Comparison of ENCODE assay signal across 8 cellular contexts in the genomic region with DNA sequence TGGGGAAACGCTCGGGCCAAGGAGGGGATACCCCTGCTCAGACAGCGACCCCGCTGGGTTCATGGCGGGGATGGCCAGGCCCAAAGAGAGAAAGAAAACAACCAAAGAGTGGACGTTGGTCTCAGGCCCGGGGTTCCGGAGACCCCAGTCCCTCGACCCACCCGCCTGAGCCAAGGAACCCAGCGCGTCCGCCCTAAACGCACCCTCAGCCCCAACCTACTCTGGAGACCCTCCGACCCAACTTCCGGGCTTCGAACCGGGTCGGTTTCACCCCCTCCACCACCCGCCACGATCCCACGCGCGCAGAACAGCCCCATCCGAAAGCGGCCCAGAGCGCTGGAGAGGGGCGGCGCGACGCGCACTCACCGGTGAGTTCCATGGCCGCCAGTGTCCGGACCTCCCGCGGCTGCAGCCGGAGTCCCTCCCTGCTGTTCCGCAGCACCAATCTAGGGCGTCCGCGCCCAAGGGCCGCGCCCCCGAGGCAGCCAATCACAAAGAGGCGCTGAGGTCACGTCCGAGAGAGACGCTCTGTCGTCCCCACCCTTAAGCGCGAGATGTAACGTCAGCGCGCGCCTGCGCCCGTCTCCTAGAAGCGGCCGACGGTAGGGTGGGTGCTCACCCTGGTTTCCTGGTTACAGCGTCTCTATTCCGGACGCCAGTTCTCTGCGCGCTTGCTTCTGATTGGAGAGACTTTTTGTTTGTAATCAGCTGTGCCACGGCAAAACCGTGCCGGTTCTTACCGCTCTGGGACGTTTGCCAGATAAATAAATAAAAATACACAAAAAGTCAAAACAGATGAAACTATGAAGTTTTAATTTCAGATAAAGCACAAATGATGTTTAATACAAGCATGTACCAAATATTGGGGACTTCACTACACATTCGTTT. TPM values are rescaled to one million over a fixed set of nuclear protein-coding genes. Genes with fewer than 3 reads are reported as not detected.
A peak's percentile ranks its signal among the peaks of the same experiment; 100 is the strongest.
DNase-seq lines count a peak whose midpoint lies in the region; ATAC-seq and TF ChIP-seq lines count a peak whose summit lies in the region.

A gene with protein sequence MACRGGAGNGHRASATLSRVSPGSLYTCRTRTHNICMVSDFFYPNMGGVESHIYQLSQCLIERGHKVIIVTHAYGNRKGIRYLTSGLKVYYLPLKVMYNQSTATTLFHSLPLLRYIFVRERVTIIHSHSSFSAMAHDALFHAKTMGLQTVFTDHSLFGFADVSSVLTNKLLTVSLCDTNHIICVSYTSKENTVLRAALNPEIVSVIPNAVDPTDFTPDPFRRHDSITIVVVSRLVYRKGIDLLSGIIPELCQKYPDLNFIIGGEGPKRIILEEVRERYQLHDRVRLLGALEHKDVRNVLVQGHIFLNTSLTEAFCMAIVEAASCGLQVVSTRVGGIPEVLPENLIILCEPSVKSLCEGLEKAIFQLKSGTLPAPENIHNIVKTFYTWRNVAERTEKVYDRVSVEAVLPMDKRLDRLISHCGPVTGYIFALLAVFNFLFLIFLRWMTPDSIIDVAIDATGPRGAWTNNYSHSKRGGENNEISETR (minus strand): TSS at position 389 of the 888 bp plus-strand sequence. CDS start 3,593 bp downstream, outside the sequence.

- peak within 1 kb of the TSS; percentile 93 to 98 (median 95) for H3K27ac Mint-ChIP-seq in IgD-negative memory B cell

- H3K27me3 Mint-ChIP-seq in IgD-negative memory B cell = peaks cover 5% of the 10 kb centered on the region

- no peaks in the 10 kb centered on the region for H3K36me3 Mint-ChIP-seq in IgD-negative memory B cell

- H3K4me3 ChIP-seq in epithelial cell of proximal tubule (ENCODE audit: low read depth, low read length) = peak within 1 kb of the TSS; percentile 83

- ATAC-seq in GM21529 (IDR thresholded peaks at IDR 0.05; ENCODE audit: unreplicated experiment) = peak; percentile 99

- H3K9me3 Mint-ChIP-seq in IgD-negative memory B cell = no peaks in the 10 kb centered on the region

- peak within 1 kb of the TSS; percentile 90 to 98 (median 96) for H3K4me3 Mint-ChIP-seq in IgD-negative memory B cell

- H3K4me1 Mint-ChIP-seq in IgD-negative memory B cell = peaks cover 0 to 12% (median 8%) of the 10 kb centered on the region in 3 donors

- DNase-seq in DMS 273 treated with DMSO at 0.1 percent for 48 hours (lab: John Stamatoyannopoulos, UW) (peak; percentile 94), OCI-M2 (lab: John Stamatoyannopoulos, UW; ENCODE audit: unreplicated experiment) (peak; percentile 59), activated T-cell treated with anti-CD3 and anti-CD28 coated beads for 4 hours (peak; percentile 75), epithelial cell of proximal tubule (ENCODE audit: low read depth) (peak; percentile 56), mucosa of gallbladder (ENCODE audit: low spot score) (peak; percentile 95)
- DNase-seq in stimulated activated CD8-positive, alpha-beta memory T cell treated with anti-CD3 and anti-CD28 coated beads, Interleukin-4, amount 100 ng/mL, for 4 hours (ENCODE audit: low read depth in 2 of 2, low spot score in 1 of 2) = peak; percentile 65 to 84

- TF ChIP-seq CTCF in epithelial cell of proximal tubule (conservative IDR thresholded peaks at IDR 0.05; ENCODE audit: low read depth, low read length) = no peak

RNA-seq across cellular contexts. Expression of the gene that starts here (rescaled TPM):
- 5.2 TPM for polyA plus RNA-seq in IgD-negative memory B cell
- total RNA-seq in epithelial cell of proximal tubule (8.8 and 9.5 TPM in 2 replicates), mucosa of gallbladder (15.8 TPM)

Comparison
In these comparisons a context has a peak if more than half of its experiments do, and no peak if none do; other contexts are left out.
1. Peak in every context shown above with its lines: DNase-seq, ATAC-seq and H3K4me3 ChIP-seq.